8 cellular contexts compared by ENCODE assay signal in genomic region chr16:19884021-19884485, GRCh38. TPM values are rescaled to one million over a fixed set of nuclear protein-coding genes. Genes with fewer than 3 reads are reported as not detected.
DNase-seq lines count a peak whose midpoint lies in the region; ATAC-seq and TF ChIP-seq lines count a peak whose summit lies in the region.

No MANE protein-coding gene starts in this region.

- H3K4me1 ChIP-seq in muscle layer of duodenum (ENCODE audit: control insufficient read depth in 1 of 2, insufficient read depth in 2 of 2, low read length in 2 of 2): peaks cover 0 to 24% of the 10 kb centered on the region in 2 donors

- H3K4me3 ChIP-seq in AG09309 (ENCODE audit: control insufficient read depth, low read depth, low read length): peak overlapping the region; percentile 66
- peak overlapping the region; percentile 48 to 75 for H3K4me3 ChIP-seq in muscle layer of duodenum (ENCODE audit: low read depth in 1 of 2, low read length in 2 of 2)

- TF ChIP-seq CTCF in AG09309 (IDR thresholded peaks at IDR 0.05; ENCODE audit: control insufficient read depth, insufficient read depth, low read depth, low read length, missing control alignments): no peak

- no peaks in the 10 kb centered on the region for H3K36me3 ChIP-seq in muscle layer of duodenum (ENCODE audit: control insufficient read depth in 1 of 2, insufficient read depth in 2 of 2, low read length in 2 of 2)

- no peak overlapping the region for H3K27ac ChIP-seq in muscle layer of duodenum (ENCODE audit: low read length)

- DNase-seq in AG09309 (ENCODE audit: low read depth): no peak
- DNase-seq in NCI-H146 treated with DMSO at 0.1 percent for 48 hours (lab: John Stamatoyannopoulos, UW; ENCODE audit: unreplicated experiment): peak; percentile 37
- peak; percentile 32 for DNase-seq in dermis blood vessel endothelial cell
- no peak for DNase-seq in glomerular visceral epithelial cell (ENCODE audit: extremely low spot score)
- DNase-seq in retina: no peak

- no peaks in the 10 kb centered on the region for H3K9me3 ChIP-seq in muscle layer of duodenum (ENCODE audit: control insufficient read depth in 1 of 2, low read length in 2 of 2)

- H3K27me3 ChIP-seq in muscle layer of duodenum (ENCODE audit: low read depth, low read length): no peaks in the 10 kb centered on the region

- ATAC-seq in HG02759 (IDR thresholded peaks at IDR 0.05; ENCODE audit: unreplicated experiment) (no peak), GM18868 (IDR thresholded peaks at IDR 0.05; ENCODE audit: unreplicated experiment) (no peak)

RNA-seq across cellular contexts. Expression of gene GPRC5B, which starts 0.6 kb away (rescaled TPM):
- total RNA-seq in dermis blood vessel endothelial cell: 75.1 and 80.5 TPM in 2 replicates

Comparison
In these comparisons a context has a peak if more than half of its experiments do, and no peak if none do; other contexts are left out.
1. DNase-seq: peak in NCI-H146 treated with DMSO at 0.1 percent for 48 hours (single experiment) and dermis blood vessel endothelial cell (single experiment); none in AG09309 (single experiment), glomerular visceral epithelial cell (single experiment) and retina (single experiment).